ENCODE assay signal across 27 cellular contexts in the genomic region with DNA sequence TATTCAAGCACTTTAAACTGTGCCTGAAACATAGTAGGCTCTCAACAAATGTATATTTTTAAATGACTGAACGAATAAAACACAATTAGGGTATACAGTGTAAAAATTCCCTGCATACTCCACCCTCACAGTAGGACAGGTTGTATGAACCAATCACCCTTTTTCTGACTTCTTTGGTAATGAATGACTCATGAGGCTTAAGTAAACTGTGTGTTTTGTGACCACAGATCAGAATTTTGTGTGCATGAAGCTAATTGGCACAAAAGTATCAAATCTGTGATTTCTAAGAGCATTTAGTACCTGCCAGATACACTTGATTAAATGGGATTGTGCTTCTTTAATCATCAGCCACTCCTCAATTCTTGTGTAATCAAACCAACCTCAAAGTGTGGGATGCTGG.
DNase-seq lines count a peak whose midpoint lies in the region; ATAC-seq and TF ChIP-seq lines count a peak whose summit lies in the region.
"Had no signal": no experiment of that assay in that cellular context is flagged by ENCODE, and none has a peak within 500 bp of the region (broad histone marks: within the 10 kb centered on the region; RNA-seq: fewer than 3 reads in every experiment).

No MANE protein-coding gene starts in this region.

- H3K27me3 ChIP-seq in SJSA1 (replicated peaks): no peaks in the 10 kb centered on the region
- H3K27me3 ChIP-seq: adrenal gland had no signal

- peak overlapping the region; percentile 86 for H3K27ac ChIP-seq in SJSA1
- peak overlapping the region; percentile 91 for H3K27ac ChIP-seq in epithelial cell of prostate
- H3K27ac ChIP-seq: adrenal gland, SK-N-MC had no signal

- H3K36me3 ChIP-seq in SJSA1: no peaks in the 10 kb centered on the region
- H3K36me3 ChIP-seq: adrenal gland had no signal

- peaks cover 29% of the 10 kb centered on the region for H3K36me3 Mint-ChIP-seq in HFFc6 (ENCODE audit: low read depth)
- H3K36me3 Mint-ChIP-seq: CD4-positive, alpha-beta memory T cell; memory B cell; naive B cell had no signal

- H3K9me3 Mint-ChIP-seq in HFFc6: peaks cover 30% of the 10 kb centered on the region
- H3K9me3 Mint-ChIP-seq: CD4-positive, alpha-beta memory T cell; dendritic cell treated with granulocyte-macrophage colony-stimulating factor and Interleukin-4, amounts not matched to agents 40 ng/mL and 50 ng/mL, for 4 days; GM23338; memory B cell; naive B cell had no signal

- peak overlapping the region; percentile 94 for H3K27ac Mint-ChIP-seq in HFFc6
- H3K27ac Mint-ChIP-seq: dendritic cell treated with granulocyte-macrophage colony-stimulating factor and Interleukin-4, amounts not matched to agents 40 ng/mL and 50 ng/mL, for 4 days; GM23338; memory B cell; naive B cell; T-helper 17 cell had no signal

- peaks cover 56% of the 10 kb centered on the region for H3K4me1 Mint-ChIP-seq in HFFc6 (ENCODE audit: low read depth)
- H3K4me1 Mint-ChIP-seq: CD4-positive, alpha-beta memory T cell; memory B cell; naive B cell; T-helper 17 cell had no signal

- TF ChIP-seq CTCF in HFFc6 (IDR thresholded peaks at IDR 0.05): no peak

- H3K4me3 Mint-ChIP-seq in HFFc6: peak overlapping the region; percentile 62
- H3K4me3 Mint-ChIP-seq: CD4-positive, alpha-beta memory T cell; dendritic cell treated with granulocyte-macrophage colony-stimulating factor and Interleukin-4, amounts not matched to agents 40 ng/mL and 50 ng/mL, for 4 days; GM23338; memory B cell; naive B cell; T-helper 17 cell had no signal

- peaks cover 9% of the 10 kb centered on the region for H3K9me3 ChIP-seq in SJSA1 (replicated peaks)
- H3K9me3 ChIP-seq: adrenal gland had no signal

- ATAC-seq in HG02571 (IDR thresholded peaks at IDR 0.05; ENCODE audit: unreplicated experiment) (no peak), GM19328 (IDR thresholded peaks at IDR 0.05; ENCODE audit: unreplicated experiment) (no peak)
- ATAC-seq: GM23338, left cardiac atrium, T-helper 17 cell had no signal

- peaks cover 37% of the 10 kb centered on the region for H3K4me1 ChIP-seq in SJSA1 (replicated peaks)

- H3K27me3 Mint-ChIP-seq in HFFc6 (ENCODE audit: insufficient read depth): no peaks in the 10 kb centered on the region; the same call in 1 of the 2 replicates

- DNase-seq in HFFc6 (no peak), SJSA1 (ENCODE audit: low read depth in 1 of 2, low spot score in 2 of 2) (no peak), epithelial cell of prostate (ENCODE audit: low read depth, low spot score) (no peak), renal cortical epithelial cell (ENCODE audit: low read depth) (peak; percentile 78), NCI-H1417 (lab: John Stamatoyannopoulos, UW) (no peak)
- DNase-seq: activated naive CD4-positive, alpha-beta T cell; activated T-cell treated with anti-CD3 and anti-CD28 coated beads, Interleukin-2, amount 50 U/mL, for 1 hour; adrenal gland; CD4-positive, alpha-beta memory T cell; DMS 273 treated with DMSO at 0.1 percent for 48 hours; GDM1; head of caudate nucleus; left cardiac atrium; naive B cell; NCI-H1105 treated with DMSO at 0.1 percent for 48 hours; NCI-H2107; nucleus accumbens; OCI-M1; stimulated activated CD8-positive, alpha-beta memory T cell treated with anti-CD3 and anti-CD28 coated beads, Interleukin-4, amount 100 ng/mL, for 48 hours; T-helper 17 cell; trophoblast cell had no signal

- no peak overlapping the region for H3K4me3 ChIP-seq in SJSA1
- H3K4me3 ChIP-seq: adrenal gland, GM23338, SK-N-MC had no signal
